8 cellular contexts compared by ENCODE assay signal in the genomic region with DNA sequence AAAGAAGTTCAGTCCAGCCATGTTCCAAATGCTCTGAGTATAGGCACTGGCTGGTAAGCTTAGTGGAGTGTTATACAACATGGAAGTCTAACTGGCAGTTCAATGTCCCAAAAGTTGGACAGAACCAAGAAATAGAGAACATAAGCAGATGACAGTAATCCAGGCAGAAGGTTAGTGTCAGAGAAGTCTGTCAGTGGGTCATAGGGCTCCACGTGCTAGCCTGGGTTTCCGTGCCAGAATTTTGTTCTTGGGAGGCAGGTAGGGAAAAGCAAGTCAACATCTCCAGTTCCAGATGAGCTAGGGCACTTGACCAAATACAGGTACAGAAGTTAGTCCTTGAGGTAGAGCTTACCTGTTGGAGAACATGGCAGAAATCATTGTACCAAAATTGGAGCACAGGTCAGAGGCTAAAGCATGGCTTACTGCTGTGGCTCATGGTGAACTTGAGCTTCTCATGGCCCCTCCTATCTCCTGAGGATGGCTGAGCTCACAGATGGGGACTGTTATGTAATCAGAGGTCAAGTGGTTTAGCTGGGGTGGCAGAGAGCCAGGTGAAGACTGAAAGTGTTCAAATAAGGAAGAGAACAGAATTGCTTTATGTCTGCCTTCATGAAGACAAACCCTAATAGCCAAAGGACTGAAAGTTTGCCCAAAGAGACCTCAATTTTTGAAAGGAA.
DNase-seq lines count a peak whose midpoint lies in the region; ATAC-seq and TF ChIP-seq lines count a peak whose summit lies in the region.

No MANE protein-coding gene starts in this region.

- peak; percentile 49 for ATAC-seq in foreskin keratinocyte
- ATAC-seq in stimulated activated effector memory CD8-positive, alpha-beta T cell treated with anti-CD3 and anti-CD28 coated beads, Interleukin-12 subunit alpha, Interleukin-12 subunit beta, amount 100 ng/mL, for 72 hours, result peak; percentile 51

- H3K9me3 Mint-ChIP-seq in stimulated activated effector memory CD8-positive, alpha-beta T cell treated with anti-CD3 and anti-CD28 coated beads, Interleukin-12 subunit alpha, Interleukin-12 subunit beta, amount 100 ng/mL, for 72 hours, result no peaks in the 10 kb centered on the region

- peaks cover 30% of the 10 kb centered on the region for H3K4me1 Mint-ChIP-seq in stimulated activated effector memory CD8-positive, alpha-beta T cell treated with anti-CD3 and anti-CD28 coated beads, Interleukin-12 subunit alpha, Interleukin-12 subunit beta, amount 100 ng/mL, for 72 hours

- no peak overlapping the region for H3K4me3 Mint-ChIP-seq in stimulated activated effector memory CD8-positive, alpha-beta T cell treated with anti-CD3 and anti-CD28 coated beads, Interleukin-12 subunit alpha, Interleukin-12 subunit beta, amount 100 ng/mL, for 72 hours

- no peak for TF ChIP-seq CTCF in foreskin keratinocyte (conservative IDR thresholded peaks at IDR 0.05)
- TF ChIP-seq CTCF in coronary artery (IDR thresholded peaks at IDR 0.05), result no peak

- H3K4me1 ChIP-seq in foreskin keratinocyte, result peaks cover 22% of the 10 kb centered on the region

- H3K27ac ChIP-seq in foreskin keratinocyte (no peak overlapping the region), coronary artery (peak overlapping the region in 1 of 2 donors; percentile 32)

- H3K4me3 ChIP-seq in coronary artery, result no peak overlapping the region

- H3K36me3 Mint-ChIP-seq in stimulated activated effector memory CD8-positive, alpha-beta T cell treated with anti-CD3 and anti-CD28 coated beads, Interleukin-12 subunit alpha, Interleukin-12 subunit beta, amount 100 ng/mL, for 72 hours, result peaks cover 7% of the 10 kb centered on the region

- no peak overlapping the region for H3K27ac Mint-ChIP-seq in stimulated activated effector memory CD8-positive, alpha-beta T cell treated with anti-CD3 and anti-CD28 coated beads, Interleukin-12 subunit alpha, Interleukin-12 subunit beta, amount 100 ng/mL, for 72 hours

- DNase-seq in NCI-H1694 treated with DMSO at 0.1 percent for 48 hours (lab: John Stamatoyannopoulos, UW) (peak; percentile 27), NCI-H1694 (lab: John Stamatoyannopoulos, UW) (no peak), OCI-M1 (lab: John Stamatoyannopoulos, UW) (peak; percentile 96), foreskin keratinocyte (peak; percentile 40 to 66), retina (no peak), coronary artery (ENCODE audit: low spot score) (no peak)
- DNase-seq in stimulated activated effector memory CD8-positive, alpha-beta T cell treated with anti-CD3 and anti-CD28 coated beads, Interleukin-12 subunit alpha, Interleukin-12 subunit beta, amount 100 ng/mL, for 72 hours (ENCODE audit: low spot score in 2 of 2), result no peak
- no peak for DNase-seq in stimulated activated CD8-positive, alpha-beta memory T cell treated with anti-CD3 and anti-CD28 coated beads, Interleukin-4, amount 100 ng/mL, for 48 hours

- H3K27me3 ChIP-seq in foreskin keratinocyte, result no peaks in the 10 kb centered on the region

Comparison
In these comparisons a context has a peak if more than half of its experiments do, and no peak if none do; other contexts are left out.
1. DNase-seq: peak in NCI-H1694 treated with DMSO at 0.1 percent for 48 hours (single experiment), OCI-M1 (single experiment) and foreskin keratinocyte (2 of 2); none in NCI-H1694 (single experiment), stimulated activated effector memory CD8-positive, alpha-beta T cell treated with anti-CD3 and anti-CD28 coated beads, Interleukin-12 subunit alpha, Interleukin-12 subunit beta, amount 100 ng/mL, for 72 hours (0 of 2), stimulated activated CD8-positive, alpha-beta memory T cell treated with anti-CD3 and anti-CD28 coated beads, Interleukin-4, amount 100 ng/mL, for 48 hours (single experiment), retina (single experiment) and coronary artery (single experiment).